In genomic region chr10:27527597-27528295, GRCh38 we compare ENCODE assay signal across 1 cellular context.
TF ChIP-seq lines count a peak whose summit lies in the region.

No MANE protein-coding gene starts in this region.

TF ChIP-seq in GM23338, 12 proteins besides CTCF, POLR2A, EP300 and RAD21 (continued from another document):
- no peak for TF ChIP-seq ZNF462 (CRISPR knock-in tag; IDR thresholded peaks at IDR 0.05)
- TF ChIP-seq STAT1 (IDR thresholded peaks at IDR 0.05; ENCODE audit: unreplicated experiment), result no peak
- no peak for TF ChIP-seq ZNF114 (CRISPR knock-in tag; IDR thresholded peaks at IDR 0.05)
- TF ChIP-seq REST (IDR thresholded peaks at IDR 0.05; ENCODE audit: unreplicated experiment), result no peak
- TF ChIP-seq ETS1 (IDR thresholded peaks at IDR 0.05), result no peak
- no peak for TF ChIP-seq CREB1 (CRISPR knock-in tag; IDR thresholded peaks at IDR 0.05; ENCODE audit: low read depth)
- no peak for TF ChIP-seq EZH2phosphoT487 (IDR thresholded peaks at IDR 0.05; ENCODE audit: unreplicated experiment)
- TF ChIP-seq JUNB (IDR thresholded peaks at IDR 0.05; ENCODE audit: unreplicated experiment), result no peak
- TF ChIP-seq NANOG (IDR thresholded peaks at IDR 0.05; ENCODE audit: borderline replicate concordance), result no peak
